In genomic region chr10:77378950-77379349, GRCh38 we compare ENCODE assay signal across 9 cellular contexts.
"Had no signal": no experiment of that assay in that cellular context is flagged by ENCODE, and none has a peak within 500 bp of the region (broad histone marks: within the 10 kb centered on the region; RNA-seq: fewer than 3 reads in every experiment).

No MANE protein-coding gene starts in this region.

- DNase-seq: H9, HCEC 1CT, IMR-90 had no signal

- H3K9me3 Mint-ChIP-seq: GM23338, H9 had no signal

- H3K4me3 ChIP-seq: GM23338, K562 had no signal

- H3K4me3 Mint-ChIP-seq: GM23338, H9 had no signal

- H3K4me1 Mint-ChIP-seq: GM23338 had no signal

- H3K27ac Mint-ChIP-seq: GM23338, H9 had no signal

- ATAC-seq: K562 had no signal

- H3K27ac ChIP-seq: HL-60 had no signal

- FAIRE-seq: H1, H54, HTR-8/SVneo, K562 had no signal
